Comparison of ENCODE assay signal across 10 cellular contexts in genomic region chr9:14992025-14992424, GRCh38.
A peak's percentile ranks its signal among the peaks of the same experiment; 100 is the strongest.
DNase-seq lines count a peak whose midpoint lies in the region; ATAC-seq lines count a peak whose summit lies in the region.
"Had no signal": no experiment of that assay in that cellular context is flagged by ENCODE, and none has a peak within 500 bp of the region (broad histone marks: within the 10 kb centered on the region; RNA-seq: fewer than 3 reads in every experiment).

No MANE protein-coding gene starts in this region.

- H3K27me3 ChIP-seq in neuron (ENCODE audit: insufficient read depth, low read length): no peaks in the 10 kb centered on the region
- H3K27me3 ChIP-seq: adrenal gland had no signal

- no peak overlapping the region for H2AFZ ChIP-seq in neuron (ENCODE audit: low read depth, low read length)

- H3K4me1 Mint-ChIP-seq in activated CD8-positive, alpha-beta T cell treated with anti-CD3 and anti-CD28 coated beads, Interleukin-2, amount 10 ng/mL, durations not matched to agents 7 days and 5 days (ENCODE audit: low read depth): peaks cover 34% of the 10 kb centered on the region

- DNase-seq in NCI-H1436 (lab: John Stamatoyannopoulos, UW) (peak; percentile 37), NCI-H1436 treated with DMSO at 0.1 percent for 48 hours (lab: John Stamatoyannopoulos, UW) (no peak), LoVo (ENCODE audit: low spot score) (peak; percentile 37), posterior cingulate gyrus (no peak), HuH-7 (ENCODE audit: low spot score) (no peak)
- DNase-seq in activated CD8-positive, alpha-beta T cell treated with anti-CD3 and anti-CD28 coated beads, Interleukin-2, amount 10 ng/mL, durations not matched to agents 7 days and 5 days: no peak
- DNase-seq: ACHN, adrenal gland had no signal

- intact Hi-C loops in posterior cingulate gyrus (cut with DNase I): no loop called here

- POLR2A ChIA-PET in activated CD8-positive, alpha-beta T cell treated with anti-CD3 and anti-CD28 coated beads, Interleukin-2, amount 10 ng/mL, durations not matched to agents 7 days and 5 days (lab: Charles Lee): no interaction called here

- peaks cover 3% of the 10 kb centered on the region for H3K36me3 Mint-ChIP-seq in activated CD8-positive, alpha-beta T cell treated with anti-CD3 and anti-CD28 coated beads, Interleukin-2, amount 10 ng/mL, durations not matched to agents 7 days and 5 days (ENCODE audit: low read depth)

- CTCF ChIA-PET in activated CD8-positive, alpha-beta T cell treated with anti-CD3 and anti-CD28 coated beads, Interleukin-2, amount 10 ng/mL, durations not matched to agents 7 days and 5 days (lab: Charles Lee): no interaction called here

- H3K9me3 Mint-ChIP-seq in activated CD8-positive, alpha-beta T cell treated with anti-CD3 and anti-CD28 coated beads, Interleukin-2, amount 10 ng/mL, durations not matched to agents 7 days and 5 days (ENCODE audit: insufficient read depth): no peaks in the 10 kb centered on the region

- no peaks in the 10 kb centered on the region for H3K9me3 ChIP-seq in neuron (ENCODE audit: low read length)
- H3K9me3 ChIP-seq: adrenal gland had no signal

- H3K4me3 ChIP-seq in neuron (ENCODE audit: low read length): peak overlapping the region; percentile 76

- peaks cover 16% of the 10 kb centered on the region for H3K4me1 ChIP-seq in neuron (ENCODE audit: insufficient read depth, low read length)

- peaks cover 5% of the 10 kb centered on the region for H3K36me3 ChIP-seq in neuron (ENCODE audit: insufficient read depth, low read length)
- H3K36me3 ChIP-seq: adrenal gland had no signal

- no peak for ATAC-seq in activated CD8-positive, alpha-beta T cell treated with anti-CD3 and anti-CD28 coated beads, Interleukin-2, amount 10 ng/mL, durations not matched to agents 7 days and 5 days
- no peak for ATAC-seq in GM21529 (IDR thresholded peaks at IDR 0.05; ENCODE audit: unreplicated experiment)

- H3K27me3 Mint-ChIP-seq in activated CD8-positive, alpha-beta T cell treated with anti-CD3 and anti-CD28 coated beads, Interleukin-2, amount 10 ng/mL, durations not matched to agents 7 days and 5 days (ENCODE audit: low read depth): no peaks in the 10 kb centered on the region

- no peak overlapping the region for H3K27ac Mint-ChIP-seq in activated CD8-positive, alpha-beta T cell treated with anti-CD3 and anti-CD28 coated beads, Interleukin-2, amount 10 ng/mL, durations not matched to agents 7 days and 5 days

- peak overlapping the region; percentile 65 for H3K4me3 Mint-ChIP-seq in activated CD8-positive, alpha-beta T cell treated with anti-CD3 and anti-CD28 coated beads, Interleukin-2, amount 10 ng/mL, durations not matched to agents 7 days and 5 days

Comparison
In these comparisons a context has a peak if more than half of its experiments do, and no peak if none do; other contexts are left out.
1. DNase-seq: peak in NCI-H1436 (single experiment) and LoVo (single experiment); none in NCI-H1436 treated with DMSO at 0.1 percent for 48 hours (single experiment), activated CD8-positive, alpha-beta T cell treated with anti-CD3 and anti-CD28 coated beads, Interleukin-2, amount 10 ng/mL, durations not matched to agents 7 days and 5 days (single experiment), posterior cingulate gyrus (0 of 10) and HuH-7 (single experiment).